10 cellular contexts compared by ENCODE assay signal in genomic region chr1:230112131-230112701, GRCh38. TPM values are rescaled to one million over a fixed set of nuclear protein-coding genes. Genes with fewer than 3 reads are reported as not detected.
DNase-seq lines count a peak whose midpoint lies in the region; ATAC-seq, FAIRE-seq and TF ChIP-seq lines count a peak whose summit lies in the region.
"Had no signal": no experiment of that assay in that cellular context is flagged by ENCODE, and none has a peak within 500 bp of the region (broad histone marks: within the 10 kb centered on the region; RNA-seq: fewer than 3 reads in every experiment).

No MANE protein-coding gene starts in this region.

- peaks cover 89% of the 10 kb centered on the region for H3K79me2 ChIP-seq in K562 (ENCODE audit: control insufficient read depth, insufficient read depth, low read length)

- H3K4me1 Mint-ChIP-seq in naive thymus-derived CD4-positive, alpha-beta T cell = peaks cover 35 to 72% (median 55%) of the 10 kb centered on the region in 7 donors
- H3K4me1 Mint-ChIP-seq in activated T-cell treated with anti-CD3 and anti-CD28 coated beads, Interleukin-2, amount 50 U/mL, for 72 hours (ENCODE audit: low read depth) = peaks cover 90% of the 10 kb centered on the region

- H3K9ac ChIP-seq in K562 (ENCODE audit: insufficient read depth in 1 of 2, low read depth in 2 of 2, low read length in 2 of 2) = peak overlapping the region in 1 of 2 experiments; percentile 79; a peak in 2 of 4 replicates

- no peak overlapping the region for H3K27ac ChIP-seq in K562 (ENCODE audit: extremely low read depth, low read depth, low read length)
- H3K27ac ChIP-seq in naive thymus-derived CD4-positive, alpha-beta T cell (ENCODE audit: low read depth, low read length) = no peak overlapping the region

- no peak overlapping the region for H3K4me3 ChIP-seq in K562
- no peak overlapping the region for H3K4me3 ChIP-seq in naive thymus-derived CD4-positive, alpha-beta T cell (ENCODE audit: low read length)

- H3K4me2 ChIP-seq in K562 (ENCODE audit: insufficient read depth, low read length) = no peak overlapping the region

- H3K9me1 ChIP-seq in K562 (ENCODE audit: control insufficient read depth, insufficient read depth, low read length) = peaks cover 6% of the 10 kb centered on the region

- H4K20me1 ChIP-seq in K562 (replicated peaks; ENCODE audit: control insufficient read depth, insufficient read depth, low read length) = peaks cover 23% of the 10 kb centered on the region

- CTCF ChIA-PET in K562 (lab: Yijun Ruan, JAX; ENCODE audit: low intra/inter-chr PET ratio) = no interaction called here
- CTCF ChIA-PET in naive thymus-derived CD4-positive, alpha-beta T cell (lab: Charles Lee) = interaction anchor here (0.6 kb wide), 1 partner anchor 1645 kb away, joined by 4 read pairs; no protein-coding TSS in a partner anchor

- H3K9me3 Mint-ChIP-seq in naive thymus-derived CD4-positive, alpha-beta T cell = no peaks in the 10 kb centered on the region
- H3K9me3 Mint-ChIP-seq in activated T-cell treated with anti-CD3 and anti-CD28 coated beads, Interleukin-2, amount 50 U/mL, for 72 hours = no peaks in the 10 kb centered on the region

- no peaks in the 10 kb centered on the region for H3K27me3 Mint-ChIP-seq in naive thymus-derived CD4-positive, alpha-beta T cell
- no peaks in the 10 kb centered on the region for H3K27me3 Mint-ChIP-seq in activated T-cell treated with anti-CD3 and anti-CD28 coated beads, Interleukin-2, amount 50 U/mL, for 72 hours (ENCODE audit: low read depth)

- H3K27ac Mint-ChIP-seq in naive thymus-derived CD4-positive, alpha-beta T cell = peak overlapping the region in 3 of 9 donors; percentile 16 to 62 (median 51)
- H3K27ac Mint-ChIP-seq in activated T-cell treated with anti-CD3 and anti-CD28 coated beads, Interleukin-2, amount 50 U/mL, for 72 hours = no peak overlapping the region

- H3K4me3 Mint-ChIP-seq in naive thymus-derived CD4-positive, alpha-beta T cell = no peak overlapping the region
- H3K4me3 Mint-ChIP-seq in activated T-cell treated with anti-CD3 and anti-CD28 coated beads, Interleukin-2, amount 50 U/mL, for 72 hours = peak overlapping the region in 1 of 2 donors; percentile 34

- no peak for FAIRE-seq in K562 (lab: Jason Lieb, UNC)
- FAIRE-seq: RCC 7860 had no signal

- no peak for TF ChIP-seq CTCF in K562 (IDR thresholded peaks at IDR 0.05 in 2 of 3, conservative IDR thresholded peaks at IDR 0.05 in 1 of 3; ENCODE audit: insufficient read depth in 2 of 3, low read depth in 1 of 3, low read length in 3 of 3)

- H3K36me3 ChIP-seq in K562 (ENCODE audit: control insufficient read depth, insufficient read depth, low read length) = peaks cover 40% of the 10 kb centered on the region; the same call in 2 of the 3 replicates
- H3K36me3 ChIP-seq in naive thymus-derived CD4-positive, alpha-beta T cell (ENCODE audit: control insufficient read depth in 2 of 3, insufficient read depth in 3 of 3, low read length in 3 of 3) = peaks cover 0 to 7% (median 0%) of the 10 kb centered on the region in 3 experiments

- peaks cover 5 to 24% (median 18%) of the 10 kb centered on the region in 5 donors for H3K36me3 Mint-ChIP-seq in naive thymus-derived CD4-positive, alpha-beta T cell
- H3K36me3 Mint-ChIP-seq in activated T-cell treated with anti-CD3 and anti-CD28 coated beads, Interleukin-2, amount 50 U/mL, for 72 hours (ENCODE audit: insufficient read depth in 2 of 2) = peaks cover 5 to 21% of the 10 kb centered on the region in 2 donors

- no peaks in the 10 kb centered on the region for H3K27me3 ChIP-seq in K562 (ENCODE audit: control insufficient read depth in 2 of 2, insufficient read depth in 2 of 2, low read length in 2 of 2)
- H3K27me3 ChIP-seq in naive thymus-derived CD4-positive, alpha-beta T cell (ENCODE audit: control insufficient read depth in 2 of 2, insufficient read depth in 2 of 2, low read length in 2 of 2) = no peaks in the 10 kb centered on the region

- no peak for TF ChIP-seq EP300 in K562 (IDR thresholded peaks at IDR 0.05; ENCODE audit: low read length)

- H3K9me3 ChIP-seq in K562 (replicated peaks; ENCODE audit: control insufficient read depth, insufficient read depth, low read depth, low read length) = no peaks in the 10 kb centered on the region
- no peaks in the 10 kb centered on the region for H3K9me3 ChIP-seq in naive thymus-derived CD4-positive, alpha-beta T cell (ENCODE audit: control insufficient read depth in 2 of 3, low read length in 3 of 3)

- in situ Hi-C loops in K562 (cut with MboI) = no loop called here

- intact Hi-C loops in K562 (cut with micrococcal nuclease) = no loop called here
- intact Hi-C loops in naive thymus-derived CD4-positive, alpha-beta T cell (cut with micrococcal nuclease) = no loop called here

- TF ChIP-seq RAD21 in K562 (CRISPR knock-in tag; conservative IDR thresholded peaks at IDR 0.05 in 1 of 2, IDR thresholded peaks at IDR 0.05 in 1 of 2) = no peak

- WGBS in K562 (ENCODE audit: insufficient coverage, low coverage, missing lambda C conversion rate) = 28% methylated on average over 7 of the region's 7 CpGs

- no peak overlapping the region for H2AFZ ChIP-seq in K562 (ENCODE audit: low read depth, low read length)

- DNase-seq in C1 segment of cervical spinal cord (lab: John Stamatoyannopoulos, UW) (peak in 10 of 14 donors; percentile 21 to 72 (median 54)), NAMALWA (ENCODE audit: low spot score) (peak; percentile 65), K562 (ENCODE audit: extremely low read depth in 1 of 4, low spot score in 3 of 4) (peak in 3 of 4 experiments; percentile 41 to 66 (median 60)), 8988T (no peak), NCI-H2107 treated with DMSO at 0.1 percent for 48 hours (lab: John Stamatoyannopoulos, UW; ENCODE audit: unreplicated experiment) (no peak), activated gamma-delta T cell (lab: John Stamatoyannopoulos, UW) (no peak)
- no peak for DNase-seq in naive thymus-derived CD4-positive, alpha-beta T cell
- no peak for DNase-seq in activated T-cell treated with anti-CD3 and anti-CD28 coated beads, Interleukin-2, amount 50 U/mL, for 72 hours
- DNase-seq: kidney glomerular epithelial cell had no signal

- BruUV-seq in K562 (replicated peaks; lab: Mats Ljungman, UMichigan) = no TSS peak

- ATAC-seq in K562 = peak; percentile 75
- peak; percentile 55 for ATAC-seq in naive thymus-derived CD4-positive, alpha-beta T cell
- ATAC-seq in activated T-cell treated with anti-CD3 and anti-CD28 coated beads, Interleukin-2, amount 50 U/mL, for 72 hours (replicated peaks in 1 of 2) = no peak

- POLR2A ChIA-PET in K562 (lab: Yijun Ruan, JAX) = interaction anchor here (0.6 to 1.6 kb wide), 7 partner anchors 8 to 62 kb away, joined by 3 to 8 read pairs (median 3); no protein-coding TSS in a partner anchor
- POLR2A ChIA-PET in naive thymus-derived CD4-positive, alpha-beta T cell (lab: Charles Lee) = no interaction called here

- H3K4me1 ChIP-seq in K562 (replicated peaks in 1 of 2; ENCODE audit: control insufficient read depth in 2 of 2, insufficient read depth in 2 of 2, low read length in 2 of 2) = peaks cover 33 to 34% of the 10 kb centered on the region in 2 experiments; a peak in 4 of 5 replicates
- no peaks in the 10 kb centered on the region for H3K4me1 ChIP-seq in naive thymus-derived CD4-positive, alpha-beta T cell (ENCODE audit: control insufficient read depth in 2 of 2, insufficient read depth in 2 of 2, low read length in 2 of 2)

- TF ChIP-seq POLR2A in K562 (conservative IDR thresholded peaks at IDR 0.05) = no peak

RNA-seq across cellular contexts. Expression of gene GALNT2, which starts 45.2 kb away (rescaled TPM):
- total RNA-seq in K562 (2011; cell fraction: chromatin; rRNA removed; ENCODE audit: low replicate concordance) = 96.1 and 131 TPM in 2 replicates
- total RNA-seq in K562 (2011; cell fraction: nucleolus; rRNA removed) = 139 and 145 TPM in 2 replicates
- 159 and 198 TPM in 2 replicates for total RNA-seq in K562 (2011; cell fraction: nucleoplasm; rRNA removed)
- total RNA-seq in K562 (2014; rRNA removed) (51.9 and 66.5 TPM in 2 replicates), K562 (2014; rRNA removed; fragmentation: Illumina TruSeq; extraction: Trizol) (33.3 and 34.6 TPM in 2 replicates), K562 (2015; rRNA removed; fragmentation: Illumina TruSeq; extraction: Trizol) (54.6 and 56.7 TPM in 2 replicates), K562 (2021) (98.2 and 106 TPM in 2 replicates)
- polyA plus RNA-seq in K562 (2011; rRNA removed) (37.2 and 41.8 TPM in 2 replicates), K562 (2014; fragmentation: Illumina TruSeq; extraction: Trizol) (58.5 and 67.9 TPM in 2 replicates), K562 (2014; fragmentation: Nextera tagmentation; extraction: Ambion mirVana) (1 to 10 TPM; 1.6 to 1.8 TPM), K562 (2014; rRNA removed) (66.9 and 67.9 TPM in 2 replicates)
- 53.2 and 59.2 TPM in 2 replicates for polyA plus RNA-seq in K562 (2011; cell fraction: cytosol; rRNA removed)
- 54.3 and 75.7 TPM in 2 replicates for polyA plus RNA-seq in K562 (2011; cell fraction: nucleus; rRNA removed)
- 75.0 and 88.5 TPM in 2 replicates for polyA plus RNA-seq in K562 (2012)
- 34.0 and 50.2 TPM in 2 replicates for polyA minus RNA-seq in K562 (2011; rRNA and poly(A)+ RNA removed)
- polyA minus RNA-seq in K562 (2011; cell fraction: cytosol; rRNA and poly(A)+ RNA removed) = 40.9 and 44.3 TPM in 2 replicates
- 25.2 and 30.3 TPM in 2 replicates for polyA minus RNA-seq in K562 (2011; cell fraction: nucleus; rRNA and poly(A)+ RNA removed)
- total RNA-seq in naive thymus-derived CD4-positive, alpha-beta T cell = 10 to 100 TPM; 18.7 to 32.7 (median 26.4) TPM
- 10 to 100 TPM; 12.0 to 13.1 TPM for polyA plus RNA-seq in naive thymus-derived CD4-positive, alpha-beta T cell
- 10 to 100 TPM; 50.2 to 67.6 TPM for total RNA-seq in activated T-cell treated with anti-CD3 and anti-CD28 coated beads, Interleukin-2, amount 50 U/mL, for 72 hours

Comparison
In these comparisons a context has a peak if more than half of its experiments do, and no peak if none do; other contexts are left out.
1. DNase-seq: peak in C1 segment of cervical spinal cord (10 of 14), NAMALWA (single experiment) and K562 (3 of 4); none in naive thymus-derived CD4-positive, alpha-beta T cell (0 of 9), 8988T (single experiment), NCI-H2107 treated with DMSO at 0.1 percent for 48 hours (single experiment), activated gamma-delta T cell (single experiment) and activated T-cell treated with anti-CD3 and anti-CD28 coated beads, Interleukin-2, amount 50 U/mL, for 72 hours (0 of 2).
2. ATAC-seq: peak in K562 (single experiment) and naive thymus-derived CD4-positive, alpha-beta T cell (single experiment); none in activated T-cell treated with anti-CD3 and anti-CD28 coated beads, Interleukin-2, amount 50 U/mL, for 72 hours (0 of 2).